7 cellular contexts compared by ENCODE assay signal in the genomic region with DNA sequence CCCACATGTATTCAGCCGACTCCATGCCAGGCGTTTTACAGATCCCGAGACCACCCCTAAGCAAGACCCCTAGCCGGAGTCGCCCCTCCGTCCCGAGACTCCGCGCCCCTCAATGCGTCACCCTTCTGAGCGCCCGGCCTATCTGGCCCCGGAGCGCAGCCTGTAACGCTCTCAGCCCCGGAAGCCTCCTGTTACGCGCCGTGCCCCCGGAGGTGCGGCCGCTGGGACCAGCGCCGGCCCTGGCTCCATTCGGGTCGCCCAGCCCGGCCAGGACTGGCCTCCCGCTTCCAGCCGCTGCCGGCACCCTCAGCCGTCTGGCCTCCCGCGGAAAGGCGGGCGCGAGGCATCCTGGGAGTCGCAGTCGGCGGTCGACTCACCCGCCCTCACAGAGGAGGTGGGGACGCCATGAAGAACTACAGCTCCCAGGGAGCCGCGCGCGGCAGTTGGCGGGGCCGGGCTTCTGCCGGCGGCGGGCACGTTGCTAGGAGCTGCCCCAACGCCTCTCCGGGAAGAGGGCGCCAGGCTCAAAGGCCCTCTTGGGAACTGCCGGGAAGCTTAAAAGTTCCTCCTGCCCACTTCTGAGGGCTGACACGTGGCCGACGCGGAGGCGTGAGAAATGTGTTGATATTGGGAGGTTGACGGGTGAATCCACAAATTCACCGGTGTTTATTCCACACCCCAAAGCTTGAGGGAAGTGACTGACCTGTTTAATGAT.
DNase-seq lines count a peak whose midpoint lies in the region; ATAC-seq and FAIRE-seq lines count a peak whose summit lies in the region.

A gene with protein sequence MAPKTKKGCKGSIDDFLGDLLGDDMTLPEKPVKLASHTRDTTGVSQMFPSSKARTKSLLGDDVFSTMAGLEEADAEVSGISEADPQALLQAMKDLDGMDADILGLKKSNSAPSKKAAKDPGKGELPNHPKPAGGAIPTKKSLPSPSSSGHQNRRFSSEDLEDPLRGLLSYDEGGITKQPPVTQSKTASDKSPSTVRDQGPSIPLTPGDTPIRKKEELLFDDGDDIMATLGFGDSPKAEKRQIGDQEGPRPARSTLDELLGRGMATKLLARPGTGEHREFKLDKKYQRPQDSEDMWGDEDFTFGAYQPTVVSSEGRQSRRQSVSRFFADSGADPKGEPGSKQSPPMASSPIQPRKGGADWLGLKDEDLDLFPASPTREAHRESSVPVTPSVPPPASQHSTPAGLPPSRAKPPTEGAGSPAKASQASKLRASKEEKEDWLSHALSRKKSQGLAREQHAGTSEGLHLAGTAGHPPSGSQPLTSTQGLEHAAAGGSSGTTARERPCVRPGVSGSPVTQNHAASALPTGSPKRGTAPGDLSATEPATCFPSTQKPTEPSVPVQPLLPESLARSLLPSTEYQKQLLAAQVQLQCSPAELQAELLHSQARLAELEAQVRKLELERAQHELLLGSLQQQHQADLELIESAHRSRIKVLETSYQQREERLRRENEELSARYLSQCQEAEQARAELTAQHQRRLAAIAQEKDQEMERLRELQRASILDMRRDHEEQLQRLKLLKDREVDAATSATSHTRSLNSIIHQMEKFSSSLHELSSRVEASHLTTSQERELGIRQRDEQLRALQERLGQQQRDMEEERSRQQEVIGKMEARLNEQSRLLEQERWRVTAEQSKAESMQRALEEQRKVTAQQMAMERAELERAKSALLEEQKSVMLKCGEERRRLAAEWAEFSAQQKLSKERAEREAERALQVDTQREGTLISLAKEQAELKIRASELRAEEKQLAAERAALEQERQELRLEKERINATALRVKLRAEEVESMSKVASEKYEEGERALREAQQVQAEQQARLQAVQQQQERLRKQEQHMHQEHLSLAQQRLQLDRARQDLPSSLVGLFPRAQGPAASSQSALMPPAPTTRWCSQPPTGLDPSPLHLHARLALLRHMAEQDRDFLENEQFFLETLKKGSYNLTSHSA (minus strand): TSS at position 316 of the 715 bp plus-strand sequence. CDS start 2,893 bp downstream, outside the sequence.

- ATAC-seq in HG03025 (IDR thresholded peaks at IDR 0.05; ENCODE audit: low FRiP score, unreplicated experiment) = peak; percentile 76

- DNase-seq in GM18507 (ENCODE audit: extremely low spot score, insufficient read length, low read depth) (peak; percentile 95), NCI-H2081 treated with DMSO at 0.1 percent for 48 hours (lab: John Stamatoyannopoulos, UW) (peak; percentile 90), T1000 (lab: John Stamatoyannopoulos, UW) (peak; percentile 94), astrocyte of the hippocampus (ENCODE audit: low read depth, low spot score) (peak; percentile 99), hippocampal formation (lab: John Stamatoyannopoulos, UW) (peak; percentile 95 to 96), retina (peak; percentile 97)

- FAIRE-seq in GM18507 (lab: Jason Lieb, UNC) = peak; percentile 90

Comparison
In these comparisons a context has a peak if more than half of its experiments do, and no peak if none do; other contexts are left out.
1. Peak in every context shown above with its lines: DNase-seq and ATAC-seq.